Comparison of ENCODE assay signal across 8 cellular contexts in genomic region chr12:133080051-133080618, GRCh38. TPM values are rescaled to one million over a fixed set of nuclear protein-coding genes. Genes with fewer than 3 reads are reported as not detected.
A peak's percentile ranks its signal among the peaks of the same experiment; 100 is the strongest.
DNase-seq lines count a peak whose midpoint lies in the region; ATAC-seq and TF ChIP-seq lines count a peak whose summit lies in the region.

No MANE protein-coding gene starts in this region.

- peaks cover 60% of the 10 kb centered on the region for H3K36me3 Mint-ChIP-seq in endothelial cell (ENCODE audit: low read depth, unreplicated experiment)

- peaks cover 53% of the 10 kb centered on the region for H3K9me3 Mint-ChIP-seq in endothelial cell (ENCODE audit: unreplicated experiment)

- peak; percentile 99 for DNase-seq in COR-L47 (lab: John Stamatoyannopoulos, UW)
- peak; percentile 90 for DNase-seq in HS-27A (ENCODE audit: low read depth)
- DNase-seq in NOMO-1 treated with dmso at 0.1 percent for 144 hours (lab: John Stamatoyannopoulos, UW; ENCODE audit: unreplicated experiment): peak; percentile 99
- DNase-seq in activated CD8-positive, alpha-beta memory T cell treated with anti-CD3 and anti-CD28 coated beads, Interleukin-2, amount 50 U/mL, for 1 hour (ENCODE audit: extremely low read depth): peak; percentile 93
- peak; percentile 91 for DNase-seq in endothelial cell (ENCODE audit: low spot score)
- DNase-seq in mesenteric fat pad (ENCODE audit: low spot score): peak; percentile 96
- peak; percentile 69 for DNase-seq in stimulated activated CD8-positive, alpha-beta memory T cell treated with anti-CD3 and anti-CD28 coated beads, Interleukin-15, amount 100 ng/mL, for 24 hours (ENCODE audit: low read depth)

- TF ChIP-seq CTCF in endothelial cell (IDR thresholded peaks at IDR 0.05; ENCODE audit: unreplicated experiment): no peak

- H3K27ac Mint-ChIP-seq in endothelial cell (ENCODE audit: unreplicated experiment): no peak overlapping the region

- no peak overlapping the region for H3K4me3 Mint-ChIP-seq in endothelial cell (ENCODE audit: unreplicated experiment)

- H3K27me3 Mint-ChIP-seq in endothelial cell (ENCODE audit: unreplicated experiment): peaks cover 17% of the 10 kb centered on the region

- peak; percentile 80 for ATAC-seq in GM19468 (IDR thresholded peaks at IDR 0.05; ENCODE audit: extremely low read depth, unreplicated experiment)

- no peaks in the 10 kb centered on the region for H3K4me1 Mint-ChIP-seq in endothelial cell (ENCODE audit: unreplicated experiment)

RNA-seq across cellular contexts. Expression of gene ZNF140, which starts 0.6 kb away (rescaled TPM):
- 19.3 TPM for total RNA-seq in endothelial cell (ENCODE audit: unreplicated experiment)
- 9.1 TPM for total RNA-seq in mesenteric fat pad

RNA-seq across cellular contexts. Expression of gene ZNF84, which starts 42.8 kb away (rescaled TPM):
- total RNA-seq in endothelial cell (ENCODE audit: unreplicated experiment) (34.8 TPM), mesenteric fat pad (19.2 TPM)

RNA-seq across cellular contexts. Expression of gene ZNF891, which starts 49.9 kb away (rescaled TPM):
- total RNA-seq in endothelial cell (ENCODE audit: unreplicated experiment): 2.0 TPM
- 1.8 TPM for total RNA-seq in mesenteric fat pad

RNA-seq across cellular contexts. Expression of gene ZNF10, which starts 50.3 kb away (rescaled TPM):
- 12.2 TPM for total RNA-seq in endothelial cell (ENCODE audit: unreplicated experiment)
- 7.4 TPM for total RNA-seq in mesenteric fat pad

Comparison
In these comparisons a context has a peak if more than half of its experiments do, and no peak if none do; other contexts are left out.
1. Peak in every context shown above with its lines: DNase-seq and ATAC-seq.